In the genomic region with DNA sequence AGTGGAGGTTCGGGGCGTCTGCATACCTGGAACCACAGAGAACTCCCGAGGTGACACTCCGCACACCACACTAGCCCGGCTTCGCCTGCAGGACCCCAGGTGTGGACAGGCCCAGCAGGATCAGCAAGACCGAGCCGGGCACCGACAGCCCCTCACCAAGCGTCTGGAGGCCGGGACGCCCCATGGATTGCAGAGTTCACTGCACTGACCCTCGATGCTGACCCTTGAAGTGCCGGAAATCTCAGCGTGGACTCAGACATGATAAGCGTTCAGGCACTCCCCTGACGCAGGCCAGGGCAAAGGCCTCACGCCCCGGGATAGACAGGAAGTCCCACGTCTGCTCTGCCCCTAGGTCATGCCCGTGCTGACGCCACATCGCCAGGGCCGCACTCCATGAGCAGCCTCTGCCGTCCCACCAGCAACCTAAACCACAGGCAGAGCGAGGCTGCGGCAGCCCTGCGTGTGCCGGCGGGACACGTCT, we compare ENCODE assay signal across 25 cellular contexts. TPM values are rescaled to one million over a fixed set of nuclear protein-coding genes. Genes with fewer than 3 reads are reported as not detected.
A peak's percentile ranks its signal among the peaks of the same experiment; 100 is the strongest.
DNase-seq lines count a peak whose midpoint lies in the region; ATAC-seq and TF ChIP-seq lines count a peak whose summit lies in the region.
"Had no signal": no experiment of that assay in that cellular context is flagged by ENCODE, and none has a peak within 500 bp of the region (broad histone marks: within the 10 kb centered on the region; RNA-seq: fewer than 3 reads in every experiment).

No MANE protein-coding gene starts in this region.

- peaks cover 22% of the 10 kb centered on the region for H3K4me1 Mint-ChIP-seq in activated naive CD8-positive, alpha-beta T cell treated with anti-CD3 and anti-CD28 coated beads, Interleukin-2, amount 10 ng/mL, durations not matched to agents 7 days and 5 days
- H3K4me1 Mint-ChIP-seq in activated naive CD8-positive, alpha-beta T cell treated with anti-CD3 and anti-CD28 coated beads for 36 hours = peaks cover 33% of the 10 kb centered on the region
- peaks cover 55 to 74% (median 64%) of the 10 kb centered on the region in 3 donors for H3K4me1 Mint-ChIP-seq in T-cell
- H3K4me1 Mint-ChIP-seq in stimulated activated memory B cell treated with anti-CD40 and anti-IgM and Interleukin-4, amounts not matched to agents 10 μg/mL and 1 μg/mL and 100 μg/mL, for 72 hours = peaks cover 47% of the 10 kb centered on the region
- H3K4me1 Mint-ChIP-seq in stimulated activated naive B cell treated with anti-CD40 and anti-IgM and Interleukin-4, amounts not matched to agents 10 μg/mL and 1 μg/mL and 100 μg/mL, for 72 hours = peaks cover 24 to 42% of the 10 kb centered on the region in 2 donors

- no peaks in the 10 kb centered on the region for H4K20me1 ChIP-seq in GM23248 (ENCODE audit: insufficient read depth)

- no peaks in the 10 kb centered on the region for H3K27me3 ChIP-seq in liver (ENCODE audit: control insufficient read depth in 4 of 4, insufficient read depth in 4 of 4, low read length in 3 of 4)
- no peaks in the 10 kb centered on the region for H3K27me3 ChIP-seq in GM23248 (replicated peaks; ENCODE audit: insufficient read depth)
- H3K27me3 ChIP-seq: BLaER1 treated with 17β-estradiol and CSF1 and Interleukin-3, amounts not matched to agents 10 nM and 100 nM had no signal

- in situ Hi-C loops in GM23248 (cut with MboI) = no loop called here

- ATAC-seq in activated naive CD8-positive, alpha-beta T cell treated with anti-CD3 and anti-CD28 coated beads, Interleukin-2, amount 10 ng/mL, durations not matched to agents 7 days and 5 days (ENCODE audit: low read depth) = no peak
- ATAC-seq in T-cell (replicated peaks in 1 of 4) = no peak
- no peak for ATAC-seq in stimulated activated memory B cell treated with anti-CD40 and anti-IgM and Interleukin-4, amounts not matched to agents 10 μg/mL and 1 μg/mL and 100 μg/mL, for 72 hours
- ATAC-seq in HG03442 (IDR thresholded peaks at IDR 0.05; ENCODE audit: unreplicated experiment) = no peak
- ATAC-seq in stimulated activated naive B cell treated with anti-CD40 and anti-IgM and Interleukin-4, amounts not matched to agents 10 μg/mL and 1 μg/mL and 100 μg/mL, for 72 hours (replicated peaks) = no peak
- ATAC-seq: SK-N-SH treated with all-trans-retinoic acid at 6 μM for 48 hours had no signal

- H3K4me1 ChIP-seq in liver (ENCODE audit: control insufficient read depth in 4 of 4, insufficient read depth in 4 of 4, low read length in 3 of 4) (peaks cover 3 to 13% (median 8%) of the 10 kb centered on the region in 4 donors), GM23248 (ENCODE audit: insufficient read depth) (no peaks in the 10 kb centered on the region)

- no peaks in the 10 kb centered on the region for H3F3A ChIP-seq in GM23248 (ENCODE audit: insufficient read depth)

- no peak for TF ChIP-seq CTCF in liver (IDR thresholded peaks at IDR 0.05; ENCODE audit: low read depth, low read length, missing input control)

- TF ChIP-seq RAD21 in liver (IDR thresholded peaks at IDR 0.05) = no peak

- POLR2A ChIA-PET in activated naive CD8-positive, alpha-beta T cell treated with anti-CD3 and anti-CD28 coated beads, Interleukin-2, amount 10 ng/mL, durations not matched to agents 7 days and 5 days (lab: Charles Lee) = no interaction called here
- POLR2A ChIA-PET in T-cell (lab: Charles Lee) = no interaction called here

- peaks cover 4 to 38% (median 10%) of the 10 kb centered on the region in 4 donors for H3K36me3 ChIP-seq in liver (ENCODE audit: control insufficient read depth in 4 of 4, insufficient read depth in 3 of 4, low read depth in 1 of 4, low read length in 3 of 4)
- H3K36me3 ChIP-seq in GM23248 (ENCODE audit: low read depth) = no peaks in the 10 kb centered on the region

- peaks cover 28% of the 10 kb centered on the region for H3K36me3 Mint-ChIP-seq in activated naive CD8-positive, alpha-beta T cell treated with anti-CD3 and anti-CD28 coated beads, Interleukin-2, amount 10 ng/mL, durations not matched to agents 7 days and 5 days
- peaks cover 12% of the 10 kb centered on the region for H3K36me3 Mint-ChIP-seq in activated naive CD8-positive, alpha-beta T cell treated with anti-CD3 and anti-CD28 coated beads for 36 hours
- H3K36me3 Mint-ChIP-seq in T-cell = peaks cover 51% of the 10 kb centered on the region
- H3K36me3 Mint-ChIP-seq in stimulated activated memory B cell treated with anti-CD40 and anti-IgM and Interleukin-4, amounts not matched to agents 10 μg/mL and 1 μg/mL and 100 μg/mL, for 72 hours = peaks cover 83% of the 10 kb centered on the region
- peaks cover 58 to 86% of the 10 kb centered on the region in 2 donors for H3K36me3 Mint-ChIP-seq in stimulated activated naive B cell treated with anti-CD40 and anti-IgM and Interleukin-4, amounts not matched to agents 10 μg/mL and 1 μg/mL and 100 μg/mL, for 72 hours

- H3K4me2 ChIP-seq in GM23248 (ENCODE audit: unreplicated experiment) = no peak overlapping the region
- H3K4me2 ChIP-seq: smooth muscle cell had no signal

- DNase-seq in activated naive CD8-positive, alpha-beta T cell treated with anti-CD3 and anti-CD28 coated beads, Interleukin-2, amount 10 ng/mL, durations not matched to agents 7 days and 5 days = peak; percentile 25
- DNase-seq in activated naive CD8-positive, alpha-beta T cell treated with anti-CD3 and anti-CD28 coated beads for 36 hours = no peak
- DNase-seq in T-cell = peak in 1 of 34 experiments; percentile 3
- DNase-seq in stimulated activated naive B cell treated with anti-CD40 and anti-IgM and Interleukin-4, amounts not matched to agents 10 μg/mL and 1 μg/mL and 100 μg/mL, for 72 hours = no peak
- DNase-seq in GM23248 = no peak
- DNase-seq: activated CD4-positive, alpha-beta T cell treated with anti-CD3 and anti-CD28 coated beads, Interleukin-2, amount 50 U/mL, for 4 hours; activated CD8-positive, alpha-beta memory T cell treated with anti-CD3 and anti-CD28 coated beads, Interleukin-2, amount 50 U/mL, for 48 hours; effector memory CD4-positive, alpha-beta T cell; foreskin melanocyte; H9; hypothalamus; NCI-H1092 treated with DMSO at 0.1 percent for 48 hours; NCI-H1930; NCI-H345; NCI-H748 treated with DMSO at 0.1 percent for 48 hours had no signal

- no peak overlapping the region for H3K4me3 Mint-ChIP-seq in activated naive CD8-positive, alpha-beta T cell treated with anti-CD3 and anti-CD28 coated beads, Interleukin-2, amount 10 ng/mL, durations not matched to agents 7 days and 5 days
- H3K4me3 Mint-ChIP-seq in activated naive CD8-positive, alpha-beta T cell treated with anti-CD3 and anti-CD28 coated beads for 36 hours = no peak overlapping the region
- peak overlapping the region in 1 of 3 donors; percentile 56 for H3K4me3 Mint-ChIP-seq in T-cell
- no peak overlapping the region for H3K4me3 Mint-ChIP-seq in stimulated activated memory B cell treated with anti-CD40 and anti-IgM and Interleukin-4, amounts not matched to agents 10 μg/mL and 1 μg/mL and 100 μg/mL, for 72 hours
- H3K4me3 Mint-ChIP-seq in stimulated activated naive B cell treated with anti-CD40 and anti-IgM and Interleukin-4, amounts not matched to agents 10 μg/mL and 1 μg/mL and 100 μg/mL, for 72 hours = no peak overlapping the region
- H3K4me3 Mint-ChIP-seq: brain, H9 had no signal

- 85% methylated on average over 31 of the region's 31 CpGs for WGBS in liver
- 91% methylated on average over 29 to 31 of the region's 31 CpGs for WGBS in GM23248 (ENCODE audit: low coverage in 1 of 2, low lambda C conversion rate in 2 of 2, missing lambda C conversion rate in 2 of 2), 2 experiments

- no peaks in the 10 kb centered on the region for H3K79me2 ChIP-seq in GM23248 (ENCODE audit: insufficient read depth)

- no peaks in the 10 kb centered on the region for H3K9me3 ChIP-seq in liver (ENCODE audit: control insufficient read depth in 4 of 4, low read length in 3 of 4)
- H3K9me3 ChIP-seq in GM23248 (ENCODE audit: low read depth) = no peaks in the 10 kb centered on the region

- H3K4me3 ChIP-seq in liver (ENCODE audit: low read depth in 1 of 3, low read length in 3 of 3) (no peak overlapping the region), GM23248 (no peak overlapping the region)
- H3K4me3 ChIP-seq: BLaER1 treated with 17β-estradiol and CSF1 and Interleukin-3, amounts not matched to agents 10 nM and 100 nM; lung; smooth muscle cell had no signal

- no peak overlapping the region for H3K27ac ChIP-seq in liver (ENCODE audit: low read depth in 1 of 2, low read length in 2 of 2)
- H3K27ac ChIP-seq in GM23248 = no peak overlapping the region
- H3K27ac ChIP-seq: RWPE1 had no signal

- H3K9me2 ChIP-seq in GM23248 (ENCODE audit: insufficient read depth) = no peaks in the 10 kb centered on the region

- CTCF ChIA-PET in T-cell (lab: Charles Lee) = no interaction called here

- no peak overlapping the region for H3K27ac Mint-ChIP-seq in activated naive CD8-positive, alpha-beta T cell treated with anti-CD3 and anti-CD28 coated beads, Interleukin-2, amount 10 ng/mL, durations not matched to agents 7 days and 5 days
- no peak overlapping the region for H3K27ac Mint-ChIP-seq in activated naive CD8-positive, alpha-beta T cell treated with anti-CD3 and anti-CD28 coated beads for 36 hours
- H3K27ac Mint-ChIP-seq in T-cell = peak overlapping the region; percentile 22 to 31
- H3K27ac Mint-ChIP-seq in stimulated activated memory B cell treated with anti-CD40 and anti-IgM and Interleukin-4, amounts not matched to agents 10 μg/mL and 1 μg/mL and 100 μg/mL, for 72 hours = peak overlapping the region; percentile 50
- no peak overlapping the region for H3K27ac Mint-ChIP-seq in stimulated activated naive B cell treated with anti-CD40 and anti-IgM and Interleukin-4, amounts not matched to agents 10 μg/mL and 1 μg/mL and 100 μg/mL, for 72 hours
- H3K27ac Mint-ChIP-seq: H9 had no signal

- H3K27me3 Mint-ChIP-seq in activated naive CD8-positive, alpha-beta T cell treated with anti-CD3 and anti-CD28 coated beads, Interleukin-2, amount 10 ng/mL, durations not matched to agents 7 days and 5 days = no peaks in the 10 kb centered on the region
- H3K27me3 Mint-ChIP-seq in activated naive CD8-positive, alpha-beta T cell treated with anti-CD3 and anti-CD28 coated beads for 36 hours = no peaks in the 10 kb centered on the region
- no peaks in the 10 kb centered on the region for H3K27me3 Mint-ChIP-seq in T-cell
- H3K27me3 Mint-ChIP-seq in stimulated activated memory B cell treated with anti-CD40 and anti-IgM and Interleukin-4, amounts not matched to agents 10 μg/mL and 1 μg/mL and 100 μg/mL, for 72 hours = no peaks in the 10 kb centered on the region
- H3K27me3 Mint-ChIP-seq in stimulated activated naive B cell treated with anti-CD40 and anti-IgM and Interleukin-4, amounts not matched to agents 10 μg/mL and 1 μg/mL and 100 μg/mL, for 72 hours = no peaks in the 10 kb centered on the region
- H3K27me3 Mint-ChIP-seq: brain had no signal

- no peaks in the 10 kb centered on the region for H3K9me3 Mint-ChIP-seq in activated naive CD8-positive, alpha-beta T cell treated with anti-CD3 and anti-CD28 coated beads, Interleukin-2, amount 10 ng/mL, durations not matched to agents 7 days and 5 days
- H3K9me3 Mint-ChIP-seq in activated naive CD8-positive, alpha-beta T cell treated with anti-CD3 and anti-CD28 coated beads for 36 hours = no peaks in the 10 kb centered on the region
- H3K9me3 Mint-ChIP-seq in T-cell = no peaks in the 10 kb centered on the region
- no peaks in the 10 kb centered on the region for H3K9me3 Mint-ChIP-seq in stimulated activated memory B cell treated with anti-CD40 and anti-IgM and Interleukin-4, amounts not matched to agents 10 μg/mL and 1 μg/mL and 100 μg/mL, for 72 hours
- no peaks in the 10 kb centered on the region for H3K9me3 Mint-ChIP-seq in stimulated activated naive B cell treated with anti-CD40 and anti-IgM and Interleukin-4, amounts not matched to agents 10 μg/mL and 1 μg/mL and 100 μg/mL, for 72 hours
- H3K9me3 Mint-ChIP-seq: brain, H9 had no signal

- H2AFZ ChIP-seq in GM23248 = no peak overlapping the region

- H3K9ac ChIP-seq in liver (ENCODE audit: low read depth in 1 of 2, low read length in 2 of 2) (no peak overlapping the region), GM23248 (no peak overlapping the region)
- H3K9ac ChIP-seq: BLaER1 treated with 17β-estradiol and CSF1 and Interleukin-3, amounts not matched to agents 10 nM and 100 nM had no signal

RNA-seq across cellular contexts. Expression of a gene that starts 26.0 kb away (rescaled TPM):
- 10 to 100 TPM; 53.0 to 53.7 TPM for total RNA-seq in activated naive CD8-positive, alpha-beta T cell treated with anti-CD3 and anti-CD28 coated beads, Interleukin-2, amount 10 ng/mL, durations not matched to agents 7 days and 5 days
- total RNA-seq in activated naive CD8-positive, alpha-beta T cell treated with anti-CD3 and anti-CD28 coated beads for 36 hours = 10 to 100 TPM; 32.1 to 38.4 TPM
- 100 to 1,000 TPM in 1 of 5 donors, 10 to 100 TPM in 4; 70.5 to 102 (median 79.9) TPM for total RNA-seq in T-cell
- total RNA-seq in liver = 10 to 100 TPM; 15.3 to 19.9 TPM
- 10 to 100 TPM; 17.6 to 27.3 TPM for polyA plus RNA-seq in liver
- total RNA-seq in GM23248 (2014; rRNA removed; shearing (Covaris generic)) = 17.1 and 26.7 TPM in 2 replicates
- polyA plus RNA-seq in GM23248 (2016; fragmentation: Nextera tagmentation; extraction: Ambion mirVana) = 15.2 and 15.9 TPM in 2 replicates

RNA-seq across cellular contexts. Expression of a gene that starts 51.8 kb away (rescaled TPM):
- total RNA-seq in activated naive CD8-positive, alpha-beta T cell treated with anti-CD3 and anti-CD28 coated beads, Interleukin-2, amount 10 ng/mL, durations not matched to agents 7 days and 5 days = not detected
- total RNA-seq in activated naive CD8-positive, alpha-beta T cell treated with anti-CD3 and anti-CD28 coated beads for 36 hours = not detected
- total RNA-seq in T-cell = under 1 TPM in 1 of 5 donors, not detected in 4; 0.19 TPM
- total RNA-seq in liver = not detected
- polyA plus RNA-seq in liver = under 1 TPM in 1 of 2 donors, not detected in 1; 0.12 TPM
- total RNA-seq in GM23248 (2014; rRNA removed; shearing (Covaris generic)) = not detected in 2 replicates
- 0.06 TPM in 2 replicates for polyA plus RNA-seq in GM23248 (2016; fragmentation: Nextera tagmentation; extraction: Ambion mirVana)
- polyA plus RNA-seq: esophagus had no signal

Comparison
In these comparisons a context has a peak if more than half of its experiments do, and no peak if none do; other contexts are left out.
1. H3K27ac Mint-ChIP-seq: peak in T-cell (2 of 2) and stimulated activated memory B cell treated with anti-CD40 and anti-IgM and Interleukin-4, amounts not matched to agents 10 μg/mL and 1 μg/mL and 100 μg/mL, for 72 hours (single experiment); none in activated naive CD8-positive, alpha-beta T cell treated with anti-CD3 and anti-CD28 coated beads, Interleukin-2, amount 10 ng/mL, durations not matched to agents 7 days and 5 days (single experiment), activated naive CD8-positive, alpha-beta T cell treated with anti-CD3 and anti-CD28 coated beads for 36 hours (single experiment) and stimulated activated naive B cell treated with anti-CD40 and anti-IgM and Interleukin-4, amounts not matched to agents 10 μg/mL and 1 μg/mL and 100 μg/mL, for 72 hours (single experiment).